24 cellular contexts compared by ENCODE assay signal in the genomic region with DNA sequence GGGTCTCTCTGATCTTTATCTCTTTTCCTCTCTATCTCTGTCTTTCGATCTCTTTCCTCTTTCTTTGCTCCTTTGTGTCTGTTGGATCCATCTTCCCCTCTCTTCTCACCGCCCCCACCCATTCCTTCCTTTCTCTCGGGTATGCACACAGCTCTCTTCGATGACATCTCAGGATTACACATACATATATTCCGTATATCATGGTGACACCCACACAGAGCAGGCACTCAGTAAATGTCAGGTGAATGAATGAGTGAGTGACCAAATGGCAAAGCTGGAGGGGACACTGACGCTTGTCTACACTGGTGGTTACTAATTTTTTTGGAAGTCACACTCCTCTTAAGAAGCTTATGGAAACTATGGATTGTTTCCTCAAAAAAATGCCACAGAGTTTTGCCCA. TPM values are rescaled to one million over a fixed set of nuclear protein-coding genes. Genes with fewer than 3 reads are reported as not detected.
A peak's percentile ranks its signal among the peaks of the same experiment; 100 is the strongest.
DNase-seq lines count a peak whose midpoint lies in the region; ATAC-seq, FAIRE-seq and TF ChIP-seq lines count a peak whose summit lies in the region.
"Had no signal": no experiment of that assay in that cellular context is flagged by ENCODE, and none has a peak within 500 bp of the region (broad histone marks: within the 10 kb centered on the region; RNA-seq: fewer than 3 reads in every experiment).

No MANE protein-coding gene starts in this region.

- DNase-seq in cardiac muscle cell (ENCODE audit: low read depth in 1 of 2, low spot score in 1 of 2): no peak
- DNase-seq in heart right ventricle: no peak
- DNase-seq in stimulated activated effector memory CD8-positive, alpha-beta T cell treated with anti-CD3 and anti-CD28 coated beads, Interleukin-12 subunit alpha, Interleukin-12 subunit beta, amount 100 ng/mL, for 72 hours (ENCODE audit: low spot score in 2 of 2): no peak
- DNase-seq in globus pallidus (ENCODE audit: low spot score): no peak
- no peak for DNase-seq in Calu3
- DNase-seq in small intestine: no peak
- DNase-seq: EL, GF-D8, HCEC 1CT, KG1, NCI-H1092 treated with DMSO at 0.1 percent for 48 hours, NCI-H1436 treated with DMSO at 0.1 percent for 48 hours, NCI-H2029, NCI-H226, NCI-H510A treated with DMSO at 0.1 percent for 48 hours, NCI-H82, OCI-M1, Right ventricle myocardium superior had no signal

- H3K27me3 Mint-ChIP-seq in brain (peaks cover 4% of the 10 kb centered on the region), Calu3 (ENCODE audit: unreplicated experiment) (peaks cover 88% of the 10 kb centered on the region)

- CTCF ChIA-PET in Calu3 (lab: Charles Lee): no interaction called here

- no peak for FAIRE-seq in small intestine (lab: Jason Lieb, UNC)
- FAIRE-seq: A549, RCC 7860 had no signal

- H3K9ac ChIP-seq in OCI-LY3 (ENCODE audit: low read length): peak overlapping the region; percentile 44; the same call in 1 of the 2 replicates

- H3K4me2 ChIP-seq in OCI-LY3 (ENCODE audit: low read length): peak overlapping the region; percentile 74
- H3K4me2 ChIP-seq: A549 had no signal

- H3K36me3 Mint-ChIP-seq in brain (no peaks in the 10 kb centered on the region), Calu3 (ENCODE audit: insufficient read depth, unreplicated experiment) (no peaks in the 10 kb centered on the region)
- no peaks in the 10 kb centered on the region for H3K36me3 Mint-ChIP-seq in stimulated activated effector memory CD8-positive, alpha-beta T cell treated with anti-CD3 and anti-CD28 coated beads, Interleukin-12 subunit alpha, Interleukin-12 subunit beta, amount 100 ng/mL, for 72 hours

- H3K4me3 Mint-ChIP-seq in brain (peak overlapping the region in 4 of 5 experiments; percentile 1 to 61 (median 34)), Calu3 (ENCODE audit: low read depth, unreplicated experiment) (no peak overlapping the region)
- H3K4me3 Mint-ChIP-seq in stimulated activated effector memory CD8-positive, alpha-beta T cell treated with anti-CD3 and anti-CD28 coated beads, Interleukin-12 subunit alpha, Interleukin-12 subunit beta, amount 100 ng/mL, for 72 hours: no peak overlapping the region
- H3K4me3 Mint-ChIP-seq: GM23338 had no signal

- 60 to 66% methylated on average over 6 of the region's 6 CpGs for WGBS in heart right ventricle, 2 donors
- WGBS in small intestine, 3 donors: 67 to 77% (median 72%) methylated on average over 6 of the region's 6 CpGs

- H3K79me2 ChIP-seq in OCI-LY3 (ENCODE audit: low read length): no peaks in the 10 kb centered on the region

- no peaks in the 10 kb centered on the region for H3K9me3 ChIP-seq in cardiac muscle cell (ENCODE audit: low read depth)
- H3K9me3 ChIP-seq in heart right ventricle: no peaks in the 10 kb centered on the region
- H3K9me3 ChIP-seq in OCI-LY3 (ENCODE audit: insufficient read depth, low read length): no peaks in the 10 kb centered on the region
- H3K9me3 ChIP-seq in small intestine (ENCODE audit: control insufficient read depth, low read depth): no peaks in the 10 kb centered on the region
- H3K9me3 ChIP-seq: A549 had no signal

- intact Hi-C loops in heart right ventricle (cut with DNase I): no loop called here
- intact Hi-C loops in Calu3 (cut with micrococcal nuclease; ENCODE audit: unreplicated experiment): no loop called here

- peaks cover 97% of the 10 kb centered on the region for H3K4me1 Mint-ChIP-seq in brain
- H3K4me1 Mint-ChIP-seq in stimulated activated effector memory CD8-positive, alpha-beta T cell treated with anti-CD3 and anti-CD28 coated beads, Interleukin-12 subunit alpha, Interleukin-12 subunit beta, amount 100 ng/mL, for 72 hours: peaks cover 34% of the 10 kb centered on the region
- H3K4me1 Mint-ChIP-seq in Calu3 (ENCODE audit: low read depth, unreplicated experiment): no peaks in the 10 kb centered on the region

- H3K9me3 Mint-ChIP-seq in brain (no peaks in the 10 kb centered on the region), Calu3 (ENCODE audit: low read depth, unreplicated experiment) (no peaks in the 10 kb centered on the region)
- H3K9me3 Mint-ChIP-seq in stimulated activated effector memory CD8-positive, alpha-beta T cell treated with anti-CD3 and anti-CD28 coated beads, Interleukin-12 subunit alpha, Interleukin-12 subunit beta, amount 100 ng/mL, for 72 hours: no peaks in the 10 kb centered on the region
- H3K9me3 Mint-ChIP-seq: GM23338 had no signal

- H3K4me1 ChIP-seq in cardiac muscle cell (ENCODE audit: low read depth): peaks cover 50% of the 10 kb centered on the region
- peaks cover 0 to 18% (median 16%) of the 10 kb centered on the region in 9 donors for H3K4me1 ChIP-seq in heart right ventricle
- peaks cover 39% of the 10 kb centered on the region for H3K4me1 ChIP-seq in OCI-LY3 (ENCODE audit: low read length)
- H3K4me1 ChIP-seq in small intestine (ENCODE audit: control insufficient read depth in 2 of 2, insufficient read depth in 1 of 2, low read depth in 1 of 2, low read length in 1 of 2): no peaks in the 10 kb centered on the region

- H3K27ac Mint-ChIP-seq in brain (peak overlapping the region; percentile 4 to 94 (median 92)), Calu3 (ENCODE audit: unreplicated experiment) (no peak overlapping the region)
- H3K27ac Mint-ChIP-seq in stimulated activated effector memory CD8-positive, alpha-beta T cell treated with anti-CD3 and anti-CD28 coated beads, Interleukin-12 subunit alpha, Interleukin-12 subunit beta, amount 100 ng/mL, for 72 hours: no peak overlapping the region
- H3K27ac Mint-ChIP-seq: GM23338 had no signal

- no peak overlapping the region for H2AFZ ChIP-seq in OCI-LY3 (ENCODE audit: low read depth, low read length)

- no peaks in the 10 kb centered on the region for H3K36me3 ChIP-seq in cardiac muscle cell
- no peaks in the 10 kb centered on the region for H3K36me3 ChIP-seq in heart right ventricle
- no peaks in the 10 kb centered on the region for H3K36me3 ChIP-seq in OCI-LY3 (replicated peaks; ENCODE audit: low read depth, low read length)
- no peaks in the 10 kb centered on the region for H3K36me3 ChIP-seq in small intestine (ENCODE audit: control insufficient read depth in 2 of 2, insufficient read depth in 2 of 2, low read length in 2 of 2)
- H3K36me3 ChIP-seq: BE2C had no signal

- TF ChIP-seq CTCF in cardiac muscle cell (IDR thresholded peaks at IDR 0.05; ENCODE audit: low read depth, low read length): no peak
- no peak for TF ChIP-seq CTCF in heart right ventricle (IDR thresholded peaks at IDR 0.05)
- no peak for TF ChIP-seq CTCF in OCI-LY3 (IDR thresholded peaks at IDR 0.05; ENCODE audit: low read depth, low read length)
- TF ChIP-seq CTCF in brain (conservative IDR thresholded peaks at IDR 0.05): no peak
- no peak for TF ChIP-seq CTCF in Calu3 (IDR thresholded peaks at IDR 0.05; ENCODE audit: unreplicated experiment)

- H4K20me1 ChIP-seq in OCI-LY3 (ENCODE audit: insufficient read depth, low read length): no peaks in the 10 kb centered on the region

- no peak for ATAC-seq in heart right ventricle
- ATAC-seq in stimulated activated effector memory CD8-positive, alpha-beta T cell treated with anti-CD3 and anti-CD28 coated beads, Interleukin-12 subunit alpha, Interleukin-12 subunit beta, amount 100 ng/mL, for 72 hours: peak; percentile 44

- BruUV-seq in Calu3 (replicated peaks; lab: Mats Ljungman, UMichigan): no TSS peak

- H3K27ac ChIP-seq in cardiac muscle cell (peak overlapping the region; percentile 92), heart right ventricle (no peak overlapping the region), OCI-LY3 (ENCODE audit: low read length) (no peak overlapping the region), small intestine (ENCODE audit: low read depth in 1 of 2, low read length in 1 of 2) (no peak overlapping the region)

- H3K4me3 ChIP-seq in cardiac muscle cell (no peak overlapping the region), heart right ventricle (no peak overlapping the region), OCI-LY3 (ENCODE audit: low read length) (peak overlapping the region; percentile 57; the same call in 1 of the 2 replicates), small intestine (ENCODE audit: low read depth in 1 of 2, low read length in 2 of 2) (no peak overlapping the region)
- H3K4me3 ChIP-seq: A549 had no signal

- H3K27me3 ChIP-seq in cardiac muscle cell: no peaks in the 10 kb centered on the region
- H3K27me3 ChIP-seq in heart right ventricle: peaks cover 0 to 94% (median 76%) of the 10 kb centered on the region in 7 donors
- no peaks in the 10 kb centered on the region for H3K27me3 ChIP-seq in OCI-LY3 (ENCODE audit: low read depth, low read length)
- peaks cover 0 to 6% of the 10 kb centered on the region in 2 donors for H3K27me3 ChIP-seq in small intestine (ENCODE audit: control insufficient read depth in 2 of 2, insufficient read depth in 2 of 2, low read length in 2 of 2)
- H3K27me3 ChIP-seq: BE2C had no signal

RNA-seq across cellular contexts. Expression of gene VSTM2L, which starts 9.9 kb away (rescaled TPM):
- total RNA-seq in cardiac muscle cell (136 and 321 TPM in 2 replicates), heart right ventricle (10 to 100 TPM in 5 of 10 donors, 1 to 10 TPM in 5; 1.8 to 17.2 (median 8.9) TPM), Calu3 (2022) (0.71 and 2.8 TPM in 2 replicates)
- polyA plus RNA-seq in cardiac muscle cell (83.4 and 162 TPM in 2 replicates), heart right ventricle (10 to 100 TPM in 1 of 2 donors, 1 to 10 TPM in 1; 6.9 to 14.1 TPM), brain (ENCODE audit: insufficient read depth, low read depth, low replicate concordance) (46.5 TPM), small intestine (1 to 10 TPM in 1 of 3 donors, under 1 TPM in 2; 0.67 to 1.5 (median 0.81) TPM)

Comparison
In these comparisons a context has a peak if more than half of its experiments do, and no peak if none do; other contexts are left out.
1. H3K27ac Mint-ChIP-seq: peak in brain (5 of 5); none in stimulated activated effector memory CD8-positive, alpha-beta T cell treated with anti-CD3 and anti-CD28 coated beads, Interleukin-12 subunit alpha, Interleukin-12 subunit beta, amount 100 ng/mL, for 72 hours (single experiment) and Calu3 (single experiment).
2. H3K4me3 Mint-ChIP-seq: peak in brain (4 of 5); none in stimulated activated effector memory CD8-positive, alpha-beta T cell treated with anti-CD3 and anti-CD28 coated beads, Interleukin-12 subunit alpha, Interleukin-12 subunit beta, amount 100 ng/mL, for 72 hours (single experiment) and Calu3 (single experiment).